ENCODE assay signal across 8 cellular contexts in the genomic region with DNA sequence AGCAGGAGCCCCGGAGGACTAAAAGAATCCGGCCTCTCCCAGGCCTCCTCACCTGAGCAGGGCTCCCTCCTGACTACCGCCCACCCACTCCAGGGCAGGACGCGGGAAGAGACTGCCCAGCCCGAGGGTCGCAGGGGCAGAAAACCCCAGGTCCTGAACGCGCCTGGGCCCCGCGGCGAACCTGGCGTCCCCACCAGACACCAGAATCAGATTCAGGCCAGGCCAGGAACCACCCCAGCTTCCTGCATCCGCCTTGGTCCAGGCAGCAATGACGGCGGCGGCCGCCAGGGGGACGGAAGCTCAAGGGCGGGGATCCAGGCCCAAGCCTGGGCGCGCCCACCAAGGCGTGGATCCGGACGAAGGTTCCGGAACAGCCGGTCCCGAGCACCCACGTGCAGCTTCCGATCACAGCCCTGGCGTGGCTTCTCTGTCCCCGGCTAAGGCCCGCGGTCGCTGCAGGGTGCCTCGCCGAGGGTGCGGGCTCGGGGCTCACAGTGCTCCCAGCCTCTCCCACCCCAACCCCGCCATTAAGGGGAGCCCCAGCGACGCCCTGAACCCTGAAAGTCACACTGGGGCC. TPM values are rescaled to one million over a fixed set of nuclear protein-coding genes. Genes with fewer than 3 reads are reported as not detected.
A peak's percentile ranks its signal among the peaks of the same experiment; 100 is the strongest.
DNase-seq lines count a peak whose midpoint lies in the region; ATAC-seq and TF ChIP-seq lines count a peak whose summit lies in the region.

No MANE protein-coding gene starts in this region.

- no peak overlapping the region for H3K4me2 ChIP-seq in neuronal stem cell (ENCODE audit: insufficient read depth, low read length, poor library complexity, severe bottlenecking)

- H2BK120ac ChIP-seq in neuronal stem cell (ENCODE audit: low read depth, low read length): peak overlapping the region; percentile 18

- peaks cover 2% of the 10 kb centered on the region for H3K79me1 ChIP-seq in neuronal stem cell (ENCODE audit: low read depth, low read length)

- no CpG with 5 or more reads among the region's 42 CpGs for WGBS in neuronal stem cell (ENCODE audit: extremely low coverage in 2 of 2, insufficient read length in 2 of 2, insufficient replicate concordance in 1 of 2), 2 donors

- H3K23ac ChIP-seq in neuronal stem cell (ENCODE audit: low read depth, low read length, poor library complexity): no peak overlapping the region

- no peak overlapping the region for H3K27ac ChIP-seq in neuronal stem cell (replicated peaks; ENCODE audit: low read length)

- peak; percentile 55 for TF ChIP-seq CTCF in fibroblast of villous mesenchyme (IDR thresholded peaks at IDR 0.05; ENCODE audit: insufficient read depth, low read depth, low read length)

- H3K4me3 ChIP-seq in fibroblast of villous mesenchyme (ENCODE audit: low read depth, low read length): no peak overlapping the region
- no peak overlapping the region for H3K4me3 ChIP-seq in neuronal stem cell (ENCODE audit: low read length in 2 of 2)

- H2BK5ac ChIP-seq in neuronal stem cell (ENCODE audit: low read length): no peak overlapping the region

- peak; percentile 63 for DNase-seq in Ammon's horn (ENCODE audit: low spot score)
- peak; percentile 33 for DNase-seq in NOMO-1 treated with dmso at 0.1 percent for 144 hours (lab: John Stamatoyannopoulos, UW; ENCODE audit: unreplicated experiment)
- DNase-seq in activated T-helper 9 cell treated with anti-CD3 and anti-CD28 coated beads, Interleukin-2, amount 50 U/mL, for 16 hours (ENCODE audit: low read depth): peak; percentile 87
- DNase-seq in fibroblast of villous mesenchyme (ENCODE audit: low read depth): peak; percentile 71
- DNase-seq in neuronal stem cell (ENCODE audit: low spot score): no peak
- peak; percentile 92 for DNase-seq in stimulated activated naive CD8-positive, alpha-beta T cell treated with anti-CD3 and anti-CD28 coated beads, Interleukin-15, Interleukin-2, amounts not matched to agents 100 U/mL and 50 U/mL, for 24 hours
- no peak for DNase-seq in kidney glomerular epithelial cell (lab: John Stamatoyannopoulos, UW)

- no peak overlapping the region for H2BK12ac ChIP-seq in neuronal stem cell (ENCODE audit: low read length)

- H3K27me3 ChIP-seq in neuronal stem cell (ENCODE audit: control insufficient read depth in 3 of 3, insufficient read depth in 3 of 3, low read depth in 1 of 3, low read length in 3 of 3): peaks cover 0 to 5% (median 2%) of the 10 kb centered on the region in 3 experiments

- H4K8ac ChIP-seq in neuronal stem cell (ENCODE audit: low read depth, low read length): no peak overlapping the region

- no peak overlapping the region for H3K4ac ChIP-seq in neuronal stem cell (ENCODE audit: low read length)

- no peaks in the 10 kb centered on the region for H3K36me3 ChIP-seq in neuronal stem cell (replicated peaks in 1 of 2; ENCODE audit: control insufficient read depth in 2 of 2, insufficient read depth in 2 of 2, low read length in 2 of 2)

- ATAC-seq in GM19397 (IDR thresholded peaks at IDR 0.05; ENCODE audit: unreplicated experiment): peak; percentile 65
- peak; percentile 73 for ATAC-seq in stimulated activated naive CD8-positive, alpha-beta T cell treated with anti-CD3 and anti-CD28 coated beads, Interleukin-15, Interleukin-2, amounts not matched to agents 100 U/mL and 50 U/mL, for 24 hours

- H3K4me1 ChIP-seq in neuronal stem cell (ENCODE audit: control insufficient read depth in 2 of 2, insufficient read depth in 1 of 2, low read depth in 1 of 2, low read length in 2 of 2): no peaks in the 10 kb centered on the region

- no peak overlapping the region for H3K9ac ChIP-seq in neuronal stem cell (ENCODE audit: low read depth, low read length, poor library complexity)

- H2BK15ac ChIP-seq in neuronal stem cell (ENCODE audit: low read length): peak overlapping the region; percentile 49

- no peak overlapping the region for H2AK5ac ChIP-seq in neuronal stem cell (ENCODE audit: low read depth, low read length)

- H3K18ac ChIP-seq in neuronal stem cell (ENCODE audit: low read length): peak overlapping the region; percentile 90

- no peak overlapping the region for H4K91ac ChIP-seq in neuronal stem cell (ENCODE audit: low read depth, low read length, poor library complexity)

- H2AFZ ChIP-seq in neuronal stem cell (ENCODE audit: low read length): peak overlapping the region; percentile 80

- H3K9me3 ChIP-seq in neuronal stem cell (replicated peaks in 1 of 2; ENCODE audit: control insufficient read depth in 2 of 2, insufficient read depth in 1 of 2, low read depth in 1 of 2, low read length in 2 of 2): no peaks in the 10 kb centered on the region

- H3K14ac ChIP-seq in neuronal stem cell (ENCODE audit: low read length): no peak overlapping the region

RNA-seq across cellular contexts. Expression of a gene that starts 3.6 kb away (rescaled TPM):
- not detected in 2 replicates for total RNA-seq in fibroblast of villous mesenchyme
- polyA plus RNA-seq in neuronal stem cell (2013, experiment 1 of 2): 0.18 TPM
- polyA plus RNA-seq in neuronal stem cell (2013, experiment 2 of 2): not detected

RNA-seq across cellular contexts. Expression of a gene that starts 19.3 kb away (rescaled TPM):
- not detected in 2 replicates for total RNA-seq in fibroblast of villous mesenchyme
- polyA plus RNA-seq in neuronal stem cell (2013, experiment 1 of 2): not detected
- polyA plus RNA-seq in neuronal stem cell (2013, experiment 2 of 2): not detected

RNA-seq across cellular contexts. Expression of a gene that starts 25.4 kb away (rescaled TPM):
- 0.86 TPM in 1 of 2 replicates, not detected in the other for total RNA-seq in fibroblast of villous mesenchyme
- 5.6 TPM for polyA plus RNA-seq in neuronal stem cell (2013, experiment 1 of 2)
- 5.2 TPM for polyA plus RNA-seq in neuronal stem cell (2013, experiment 2 of 2)

RNA-seq across cellular contexts. Expression of a gene that starts 43.0 kb away (rescaled TPM):
- total RNA-seq in fibroblast of villous mesenchyme: 0.43 TPM in 1 of 2 replicates, not detected in the other
- polyA plus RNA-seq in neuronal stem cell (2013, experiment 1 of 2): 0.36 TPM
- 0.42 TPM for polyA plus RNA-seq in neuronal stem cell (2013, experiment 2 of 2)

Comparison
In these comparisons a context has a peak if more than half of its experiments do, and no peak if none do; other contexts are left out.
1. DNase-seq: peak in Ammon's horn (single experiment), NOMO-1 treated with dmso at 0.1 percent for 144 hours (single experiment), activated T-helper 9 cell treated with anti-CD3 and anti-CD28 coated beads, Interleukin-2, amount 50 U/mL, for 16 hours (single experiment), fibroblast of villous mesenchyme (single experiment) and stimulated activated naive CD8-positive, alpha-beta T cell treated with anti-CD3 and anti-CD28 coated beads, Interleukin-15, Interleukin-2, amounts not matched to agents 100 U/mL and 50 U/mL, for 24 hours (single experiment); none in neuronal stem cell (single experiment) and kidney glomerular epithelial cell (single experiment).